Comparison of ENCODE assay signal across 8 cellular contexts in genomic region chr1:167631987-167632680, GRCh38. TPM values are rescaled to one million over a fixed set of nuclear protein-coding genes. Genes with fewer than 3 reads are reported as not detected.
A peak's percentile ranks its signal among the peaks of the same experiment; 100 is the strongest.
DNase-seq lines count a peak whose midpoint lies in the region; ATAC-seq and TF ChIP-seq lines count a peak whose summit lies in the region.

No MANE protein-coding gene starts in this region.

- no peaks in the 10 kb centered on the region for H3K36me3 ChIP-seq in gastrocnemius medialis

- TF ChIP-seq CTCF in gastrocnemius medialis (IDR thresholded peaks at IDR 0.05 in 4 of 5, conservative IDR thresholded peaks at IDR 0.05 in 1 of 5), result no peak

- no peaks in the 10 kb centered on the region for H3K9me3 ChIP-seq in gastrocnemius medialis

- in situ Hi-C loops in gastrocnemius medialis (cut with MboI; ENCODE audit: low sequenced_read_pairs in 4 of 4), result no loop called here
- in situ Hi-C loops in G401 (cut with HindIII; ENCODE audit: low sequenced_read_pairs), result no loop called here

- peak overlapping the region in 1 of 4 donors; percentile 85 for H3K4me3 ChIP-seq in gastrocnemius medialis

- no peaks in the 10 kb centered on the region for H3K27me3 ChIP-seq in gastrocnemius medialis

- peaks cover 60 to 77% of the 10 kb centered on the region in 2 donors for H3K4me1 ChIP-seq in gastrocnemius medialis

- H3K27ac ChIP-seq in caudate nucleus (ENCODE audit: low read depth, low read length) (peak overlapping the region; percentile 66), gastrocnemius medialis (peak overlapping the region; percentile 90 to 96 (median 92))

- TF ChIP-seq POLR2A in gastrocnemius medialis (IDR thresholded peaks at IDR 0.05), result no peak

- ATAC-seq in GM18502 (IDR thresholded peaks at IDR 0.05; ENCODE audit: poor library complexity, unreplicated experiment), result peak; percentile 23
- ATAC-seq in gastrocnemius medialis, result no peak
- ATAC-seq in HG02610 (IDR thresholded peaks at IDR 0.05; ENCODE audit: unreplicated experiment), result no peak

- intact Hi-C loops in gastrocnemius medialis (cut with DNase I; ENCODE audit: low total_unique reads), result no loop called here

- DNase-seq in NAMALWA (ENCODE audit: low spot score), result peak; percentile 71
- DNase-seq in caudate nucleus (lab: John Stamatoyannopoulos, UW), result no peak
- DNase-seq in gastrocnemius medialis, result no peak
- DNase-seq in NCI-H2029 treated with DMSO at 0.1 percent for 48 hours (lab: John Stamatoyannopoulos, UW), result no peak
- DNase-seq in NCI-H1694 (lab: John Stamatoyannopoulos, UW), result no peak
- no peak for DNase-seq in G401 (ENCODE audit: low spot score)

RNA-seq across cellular contexts. Expression of gene RCSD1, which starts 2.1 kb away (rescaled TPM):
- 10 to 100 TPM in 1 of 4 donors, 1 to 10 TPM in 3; 6.0 to 14.8 (median 7.5) TPM for total RNA-seq in gastrocnemius medialis
- total RNA-seq in G401 (2014; rRNA removed; shearing (Covaris generic)), result not detected in 2 replicates
